Comparison of ENCODE assay signal across 22 cellular contexts in the genomic region with DNA sequence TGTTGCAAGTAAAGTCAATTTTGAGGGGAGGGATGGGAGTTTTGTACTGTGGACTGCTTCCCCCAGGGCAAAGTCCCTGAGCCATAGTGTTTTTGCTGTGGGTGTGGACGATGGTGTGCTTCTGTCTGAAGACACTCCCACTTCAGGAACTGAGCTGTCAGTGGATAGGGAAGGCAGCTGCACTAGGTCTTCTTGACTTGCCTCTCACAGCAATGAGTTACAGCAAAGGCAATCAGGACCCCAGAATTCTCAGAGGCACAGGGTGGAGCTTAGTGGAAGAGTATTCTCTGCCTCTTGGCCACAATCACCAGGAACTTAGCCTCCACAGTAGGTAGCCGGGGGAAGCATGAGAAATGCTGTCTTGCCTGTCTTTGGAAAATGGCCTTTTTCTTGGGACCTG.
A peak's percentile ranks its signal among the peaks of the same experiment; 100 is the strongest.
DNase-seq lines count a peak whose midpoint lies in the region; ATAC-seq, FAIRE-seq and TF ChIP-seq lines count a peak whose summit lies in the region.
"Had no signal": no experiment of that assay in that cellular context is flagged by ENCODE, and none has a peak within 500 bp of the region (broad histone marks: within the 10 kb centered on the region; RNA-seq: fewer than 3 reads in every experiment).

No MANE protein-coding gene starts in this region.

- POLR2A ChIA-PET in MCF 10A (lab: Yijun Ruan, JAX) (interaction anchor here (0.7 kb wide), 1 partner anchor 292 kb away, joined by 3 read pairs; no protein-coding TSS in a partner anchor), H1 (lab: Charles Lee; ENCODE audit: partially characterized antibody) (no interaction called here)
- POLR2A ChIA-PET in activated CD8-positive, alpha-beta T cell treated with anti-CD3 and anti-CD28 coated beads, Interleukin-2, amount 10 ng/mL, durations not matched to agents 7 days and 5 days (lab: Charles Lee): no interaction called here

- H3K4me1 ChIP-seq in mammary epithelial cell (ENCODE audit: insufficient read depth, low read length) (no peaks in the 10 kb centered on the region), H1 (replicated peaks in 1 of 4; ENCODE audit: control insufficient read depth in 3 of 4, insufficient read depth in 4 of 4, low read length in 3 of 4) (no peaks in the 10 kb centered on the region), mucosa of descending colon (ENCODE audit: low read depth) (peaks cover 4% of the 10 kb centered on the region), smooth muscle cell (ENCODE audit: low read depth) (no peaks in the 10 kb centered on the region), kidney (ENCODE audit: control insufficient read depth in 1 of 2, insufficient read depth in 1 of 2, low read depth in 1 of 2, low read length in 2 of 2) (peaks cover 3 to 4% of the 10 kb centered on the region in 2 donors)

- no peak overlapping the region for H3K27ac Mint-ChIP-seq in MCF 10A (ENCODE audit: low read depth, unreplicated experiment)
- H3K27ac Mint-ChIP-seq in activated CD8-positive, alpha-beta T cell treated with anti-CD3 and anti-CD28 coated beads, Interleukin-2, amount 10 ng/mL, durations not matched to agents 7 days and 5 days: no peak overlapping the region
- H3K27ac Mint-ChIP-seq: CD4-positive, alpha-beta memory T cell had no signal

- no peak for TF ChIP-seq RAD21 in H1 (IDR thresholded peaks at IDR 0.05 in 1 of 2, conservative IDR thresholded peaks at IDR 0.05 in 1 of 2; ENCODE audit: low read depth in 2 of 2, low read length in 2 of 2)

- H3K27me3 ChIP-seq in mammary epithelial cell (ENCODE audit: insufficient read depth, low read length) (no peaks in the 10 kb centered on the region), H1 (replicated peaks in 1 of 4; ENCODE audit: control insufficient read depth in 3 of 4, extremely low read depth in 1 of 4, insufficient read depth in 3 of 4, low read length in 3 of 4) (no peaks in the 10 kb centered on the region), smooth muscle cell (ENCODE audit: low read depth) (no peaks in the 10 kb centered on the region)
- H3K27me3 ChIP-seq: MG63 had no signal

- TF ChIP-seq EP300 in H1 (IDR thresholded peaks at IDR 0.05; ENCODE audit: borderline replicate concordance in 1 of 2, low read depth in 2 of 2, low read length in 2 of 2): no peak

- BruUV-seq in mammary epithelial cell (replicated peaks; lab: Mats Ljungman, UMichigan) (no TSS peak), MCF 10A (replicated peaks; lab: Mats Ljungman, UMichigan) (no TSS peak)

- FAIRE-seq in H1 (lab: Jason Lieb, UNC): no peak
- no peak for FAIRE-seq in kidney (lab: Jason Lieb, UNC)
- FAIRE-seq: GM12891, GM18507 had no signal

- intact Hi-C loops in mammary epithelial cell (cut with micrococcal nuclease): no loop called here
- intact Hi-C loops in MCF 10A (cut with micrococcal nuclease): no loop called here
- intact Hi-C loops in mucosa of descending colon (cut with DNase I, micrococcal nuclease): no loop called here
- intact Hi-C loops in kidney (cut with DNase I): no loop called here

- TF ChIP-seq POLR2A in H1 (IDR thresholded peaks at IDR 0.05; ENCODE audit: control extremely low read depth in 1 of 2, low read depth in 2 of 2, low read length in 2 of 2): no peak

- no peaks in the 10 kb centered on the region for H3K9me3 Mint-ChIP-seq in MCF 10A (ENCODE audit: unreplicated experiment)
- H3K9me3 Mint-ChIP-seq in activated CD8-positive, alpha-beta T cell treated with anti-CD3 and anti-CD28 coated beads, Interleukin-2, amount 10 ng/mL, durations not matched to agents 7 days and 5 days (ENCODE audit: insufficient read depth): peaks cover 22% of the 10 kb centered on the region

- H4K8ac ChIP-seq in H1 (ENCODE audit: extremely low read depth, insufficient read depth, low read length): no peak overlapping the region

- H3K79me1 ChIP-seq in H1 (ENCODE audit: low read depth, low read length): no peaks in the 10 kb centered on the region

- H3K4ac ChIP-seq in H1 (replicated peaks; ENCODE audit: insufficient read length, low read depth, low read length): no peak overlapping the region

- no peak overlapping the region for H2BK5ac ChIP-seq in H1 (ENCODE audit: low read depth, low read length)

- no peak overlapping the region for H2BK15ac ChIP-seq in H1 (ENCODE audit: low read length)

- H3K27me3 Mint-ChIP-seq in MCF 10A (ENCODE audit: insufficient read depth, unreplicated experiment): no peaks in the 10 kb centered on the region
- no peaks in the 10 kb centered on the region for H3K27me3 Mint-ChIP-seq in activated CD8-positive, alpha-beta T cell treated with anti-CD3 and anti-CD28 coated beads, Interleukin-2, amount 10 ng/mL, durations not matched to agents 7 days and 5 days (ENCODE audit: low read depth)
- H3K27me3 Mint-ChIP-seq: CD4-positive, alpha-beta memory T cell had no signal

- H3K79me2 ChIP-seq in mammary epithelial cell (ENCODE audit: insufficient read depth, low read length) (no peaks in the 10 kb centered on the region), H1 (ENCODE audit: control insufficient read depth in 1 of 2, insufficient read depth in 2 of 2, low read length in 2 of 2) (no peaks in the 10 kb centered on the region), smooth muscle cell (ENCODE audit: low read depth) (no peaks in the 10 kb centered on the region)

- no peak overlapping the region for H3K56ac ChIP-seq in H1 (replicated peaks; ENCODE audit: insufficient read length, low read depth, low read length)

- no peak overlapping the region for H3K23ac ChIP-seq in H1 (ENCODE audit: insufficient read length)

- peak overlapping the region; percentile 6 for H2AFZ ChIP-seq in mammary epithelial cell (ENCODE audit: low read depth, low read length)
- peak overlapping the region; percentile 49; the same call in 1 of the 2 replicates for H2AFZ ChIP-seq in H1 (ENCODE audit: low read length)
- H2AFZ ChIP-seq in smooth muscle cell (ENCODE audit: low read depth): peak overlapping the region; percentile 50

- no peak overlapping the region for H3K27ac ChIP-seq in mammary epithelial cell (ENCODE audit: insufficient read depth, low read depth, low read length)
- H3K27ac ChIP-seq in H1 (ENCODE audit: low read depth, low read length): no peak overlapping the region
- no peak overlapping the region for H3K27ac ChIP-seq in smooth muscle cell (ENCODE audit: low read depth)
- H3K27ac ChIP-seq in kidney (ENCODE audit: low read depth in 2 of 2, low read length in 2 of 2): no peak overlapping the region

- H2BK12ac ChIP-seq in H1 (ENCODE audit: low read depth, low read length): no peak overlapping the region; the same call in 1 of the 2 replicates

- no peaks in the 10 kb centered on the region for H3K23me2 ChIP-seq in H1 (ENCODE audit: low read depth, low read length)

- H3K4me1 Mint-ChIP-seq in MCF 10A (ENCODE audit: insufficient read depth, unreplicated experiment): no peaks in the 10 kb centered on the region
- H3K4me1 Mint-ChIP-seq in activated CD8-positive, alpha-beta T cell treated with anti-CD3 and anti-CD28 coated beads, Interleukin-2, amount 10 ng/mL, durations not matched to agents 7 days and 5 days (ENCODE audit: low read depth): no peaks in the 10 kb centered on the region
- H3K4me1 Mint-ChIP-seq: CD4-positive, alpha-beta memory T cell had no signal

- DNase-seq in mammary epithelial cell (no peak), MCF 10A (ENCODE audit: unreplicated experiment) (no peak), H1 (ENCODE audit: low read depth in 1 of 2, low spot score in 2 of 2) (no peak), mucosa of descending colon (peak in 1 of 3 donors; percentile 23), smooth muscle cell (lab: John Stamatoyannopoulos, UW; ENCODE audit: unreplicated experiment) (no peak), kidney (no peak), GM03348 (ENCODE audit: low spot score) (no peak)
- no peak for DNase-seq in activated CD8-positive, alpha-beta T cell treated with anti-CD3 and anti-CD28 coated beads, Interleukin-2, amount 10 ng/mL, durations not matched to agents 7 days and 5 days
- DNase-seq: CD4-positive, alpha-beta memory T cell; DND-41; GDM1; GOT3; MG63; NCI-H1092; NCI-H146; NCI-H2081 treated with DMSO at 0.1 percent for 48 hours; NCI-H345; NCI-H526; NK-92 treated with Interleukin-12 subunit alpha and Interleukin-12 subunit beta, amount 100 ng/mL, for 24 hours; RPMI8226 had no signal

- H3K4me3 ChIP-seq in mammary epithelial cell (replicated peaks in 1 of 3; ENCODE audit: insufficient read depth in 1 of 3, low read depth in 2 of 3, low read length in 3 of 3): no peak overlapping the region
- H3K4me3 ChIP-seq in H1 (ENCODE audit: extremely low read depth in 1 of 4, insufficient read depth in 2 of 4, low read depth in 3 of 4, low read length in 4 of 4): no peak overlapping the region
- no peak overlapping the region for H3K4me3 ChIP-seq in mucosa of descending colon
- H3K4me3 ChIP-seq in smooth muscle cell: no peak overlapping the region
- H3K4me3 ChIP-seq in kidney (ENCODE audit: low read length in 2 of 2): peak overlapping the region in 1 of 2 donors; percentile 10
- H3K4me3 ChIP-seq: MG63 had no signal

- H3K4me2 ChIP-seq in mammary epithelial cell (ENCODE audit: insufficient read depth, low read depth, low read length) (no peak overlapping the region), H1 (ENCODE audit: insufficient read depth in 1 of 2, low read depth in 2 of 2, low read length in 2 of 2) (no peak overlapping the region), smooth muscle cell (no peak overlapping the region)

- ATAC-seq in mucosa of descending colon: peak; percentile 62
- ATAC-seq in activated CD8-positive, alpha-beta T cell treated with anti-CD3 and anti-CD28 coated beads, Interleukin-2, amount 10 ng/mL, durations not matched to agents 7 days and 5 days: no peak

- no peak overlapping the region for H2BK120ac ChIP-seq in H1 (replicated peaks; ENCODE audit: low read depth, low read length)

- 64% methylated on average over 2 of the region's 2 CpGs for whole genome bisulfite sequencing in mammary epithelial cell (ENCODE audit: low coverage, missing lambda C conversion rate)
- WGBS in H1 (ENCODE audit: extremely low coverage in 1 of 2, insufficient coverage in 1 of 2, insufficient read length in 1 of 2, insufficient replicate concordance in 2 of 2, low coverage in 1 of 2, low lambda C conversion rate in 2 of 2, missing lambda C conversion rate in 1 of 2), 2 experiments: 92% methylated on average over 2 of the region's 2 CpGs; no CpG with 5 or more reads in 1 of the 2 experiments
- WGBS in smooth muscle cell (ENCODE audit: low lambda C conversion rate): 64% methylated on average over 2 of the region's 2 CpGs

- no peaks in the 10 kb centered on the region for H4K20me1 ChIP-seq in mammary epithelial cell (ENCODE audit: insufficient read depth, low read length)
- H4K20me1 ChIP-seq in H1 (replicated peaks in 1 of 2; ENCODE audit: control insufficient read depth in 1 of 2, insufficient read depth in 2 of 2, low read length in 2 of 2): no peaks in the 10 kb centered on the region
- H4K20me1 ChIP-seq in smooth muscle cell (ENCODE audit: low read depth): no peaks in the 10 kb centered on the region

- H3K18ac ChIP-seq in H1 (ENCODE audit: extremely low read depth, low read length): no peak overlapping the region

- H3K9ac ChIP-seq in mammary epithelial cell (ENCODE audit: insufficient read depth, low read length) (no peak overlapping the region), H1 (replicated peaks in 1 of 4; ENCODE audit: extremely low read depth in 1 of 4, low read depth in 3 of 4, low read length in 3 of 4) (no peak overlapping the region), smooth muscle cell (ENCODE audit: low read depth) (no peak overlapping the region), kidney (ENCODE audit: low read length in 2 of 2) (no peak overlapping the region)

- CTCF ChIA-PET in mammary epithelial cell (lab: Charles Lee; ENCODE audit: low non-redundant PET) (no interaction called here), MCF 10A (lab: Yijun Ruan, JAX) (no interaction called here), H1 (lab: Charles Lee; ENCODE audit: partially characterized antibody) (interaction anchor here (0.6 kb wide), 1 partner anchor 515 kb away, joined by 3 read pairs; no protein-coding TSS in a partner anchor)
- CTCF ChIA-PET in activated CD8-positive, alpha-beta T cell treated with anti-CD3 and anti-CD28 coated beads, Interleukin-2, amount 10 ng/mL, durations not matched to agents 7 days and 5 days (lab: Charles Lee): no interaction called here

- dilution Hi-C loops in mammary epithelial cell (cut with HindIII; ENCODE audit: low sequenced_read_pairs): no loop called here

- H3K36me3 Mint-ChIP-seq in MCF 10A (ENCODE audit: insufficient read depth, unreplicated experiment): no peaks in the 10 kb centered on the region
- no peaks in the 10 kb centered on the region for H3K36me3 Mint-ChIP-seq in activated CD8-positive, alpha-beta T cell treated with anti-CD3 and anti-CD28 coated beads, Interleukin-2, amount 10 ng/mL, durations not matched to agents 7 days and 5 days (ENCODE audit: low read depth)
- H3K36me3 Mint-ChIP-seq: CD4-positive, alpha-beta memory T cell had no signal

- H4K91ac ChIP-seq in H1 (replicated peaks; ENCODE audit: insufficient read length, low read length): no peak overlapping the region

- H4K5ac ChIP-seq in H1 (ENCODE audit: insufficient read length, low read depth, low read length): no peak overlapping the region

- in situ Hi-C loops in mammary epithelial cell (cut with MboI; ENCODE audit: low sequenced_read_pairs in 2 of 2): no loop called here

- no peak overlapping the region for H2AK5ac ChIP-seq in H1 (ENCODE audit: low read depth, low read length)

- H3K36me3 ChIP-seq in mammary epithelial cell (ENCODE audit: insufficient read depth, low read length): no peaks in the 10 kb centered on the region
- no peaks in the 10 kb centered on the region for H3K36me3 ChIP-seq in H1 (ENCODE audit: control insufficient read depth in 2 of 4, insufficient read depth in 4 of 4, low read length in 3 of 4)
- no peaks in the 10 kb centered on the region for H3K36me3 ChIP-seq in mucosa of descending colon (ENCODE audit: low read depth)
- no peaks in the 10 kb centered on the region for H3K36me3 ChIP-seq in smooth muscle cell (ENCODE audit: low read depth)
- no peaks in the 10 kb centered on the region for H3K36me3 ChIP-seq in kidney (ENCODE audit: control insufficient read depth in 1 of 2, insufficient read depth in 2 of 2, low read length in 2 of 2)
- H3K36me3 ChIP-seq: MG63 had no signal

- H3K9me3 ChIP-seq in mammary epithelial cell (replicated peaks; ENCODE audit: insufficient read depth, low read length): no peaks in the 10 kb centered on the region
- no peaks in the 10 kb centered on the region for H3K9me3 ChIP-seq in H1 (ENCODE audit: insufficient read depth in 2 of 2, low read depth in 1 of 2, low read length in 1 of 2)
- H3K9me3 ChIP-seq in mucosa of descending colon: no peaks in the 10 kb centered on the region
- no peaks in the 10 kb centered on the region for H3K9me3 ChIP-seq in smooth muscle cell (replicated peaks; ENCODE audit: low read depth)
- H3K9me3 ChIP-seq in kidney (ENCODE audit: control insufficient read depth in 1 of 2, low read length in 2 of 2): no peaks in the 10 kb centered on the region
- H3K9me3 ChIP-seq: MG63 had no signal

- no peaks in the 10 kb centered on the region for H3F3A ChIP-seq in smooth muscle cell (ENCODE audit: low read depth)

- H3K4me3 Mint-ChIP-seq in MCF 10A (ENCODE audit: unreplicated experiment): no peak overlapping the region
- H3K4me3 Mint-ChIP-seq in activated CD8-positive, alpha-beta T cell treated with anti-CD3 and anti-CD28 coated beads, Interleukin-2, amount 10 ng/mL, durations not matched to agents 7 days and 5 days: no peak overlapping the region
- H3K4me3 Mint-ChIP-seq: CD4-positive, alpha-beta memory T cell had no signal

- no peak overlapping the region for H2BK20ac ChIP-seq in H1 (ENCODE audit: low read length)

- no peak for TF ChIP-seq CTCF in mammary epithelial cell (conservative IDR thresholded peaks at IDR 0.05 in 1 of 2, IDR thresholded peaks at IDR 0.05 in 1 of 2; ENCODE audit: extremely low read depth in 1 of 2, insufficient read depth in 1 of 2, low read depth in 1 of 2, low read length in 2 of 2)
- TF ChIP-seq CTCF in MCF 10A (IDR thresholded peaks at IDR 0.05; ENCODE audit: unreplicated experiment): no peak
- no peak for TF ChIP-seq CTCF in H1 (IDR thresholded peaks at IDR 0.05; ENCODE audit: control extremely low read depth in 1 of 3, insufficient read depth in 1 of 3, low read depth in 1 of 3, low read length in 3 of 3)
- TF ChIP-seq CTCF in mucosa of descending colon (IDR thresholded peaks at IDR 0.05): no peak
- no peak for TF ChIP-seq CTCF in smooth muscle cell (IDR thresholded peaks at IDR 0.05; ENCODE audit: borderline replicate concordance, insufficient read depth, poor library complexity, severe bottlenecking)
- TF ChIP-seq CTCF in kidney (IDR thresholded peaks at IDR 0.05; ENCODE audit: borderline replicate concordance, extremely low read depth, insufficient read depth): no peak

- H3K14ac ChIP-seq in H1 (ENCODE audit: insufficient read length): no peak overlapping the region
